Comparison of ENCODE assay signal across 1 cellular context in the genomic region with DNA sequence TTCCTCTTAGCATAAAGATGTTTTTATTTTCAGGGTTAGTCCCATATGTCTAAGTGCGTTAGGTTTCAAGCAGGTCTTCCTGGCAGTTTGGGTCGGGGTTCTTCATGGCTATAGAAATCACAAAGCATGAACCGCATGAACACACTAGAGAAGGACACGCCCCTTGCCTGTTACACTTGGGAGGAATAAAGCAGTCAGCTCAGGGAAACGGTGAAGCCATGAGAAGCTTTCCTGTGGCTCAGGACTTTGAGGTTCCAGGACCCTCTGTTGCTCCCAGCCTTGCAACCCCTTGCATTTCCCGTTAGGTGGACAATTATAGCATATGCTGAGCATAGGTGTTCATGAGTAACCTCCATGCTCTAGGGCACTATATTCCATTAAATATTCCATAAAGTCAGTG.
TF ChIP-seq lines count a peak whose summit lies in the region.

No MANE protein-coding gene starts in this region.

TF ChIP-seq in GM23338, 12 proteins besides CTCF, POLR2A, EP300 and RAD21 (continued from another document):
- TF ChIP-seq, protein P1, sequence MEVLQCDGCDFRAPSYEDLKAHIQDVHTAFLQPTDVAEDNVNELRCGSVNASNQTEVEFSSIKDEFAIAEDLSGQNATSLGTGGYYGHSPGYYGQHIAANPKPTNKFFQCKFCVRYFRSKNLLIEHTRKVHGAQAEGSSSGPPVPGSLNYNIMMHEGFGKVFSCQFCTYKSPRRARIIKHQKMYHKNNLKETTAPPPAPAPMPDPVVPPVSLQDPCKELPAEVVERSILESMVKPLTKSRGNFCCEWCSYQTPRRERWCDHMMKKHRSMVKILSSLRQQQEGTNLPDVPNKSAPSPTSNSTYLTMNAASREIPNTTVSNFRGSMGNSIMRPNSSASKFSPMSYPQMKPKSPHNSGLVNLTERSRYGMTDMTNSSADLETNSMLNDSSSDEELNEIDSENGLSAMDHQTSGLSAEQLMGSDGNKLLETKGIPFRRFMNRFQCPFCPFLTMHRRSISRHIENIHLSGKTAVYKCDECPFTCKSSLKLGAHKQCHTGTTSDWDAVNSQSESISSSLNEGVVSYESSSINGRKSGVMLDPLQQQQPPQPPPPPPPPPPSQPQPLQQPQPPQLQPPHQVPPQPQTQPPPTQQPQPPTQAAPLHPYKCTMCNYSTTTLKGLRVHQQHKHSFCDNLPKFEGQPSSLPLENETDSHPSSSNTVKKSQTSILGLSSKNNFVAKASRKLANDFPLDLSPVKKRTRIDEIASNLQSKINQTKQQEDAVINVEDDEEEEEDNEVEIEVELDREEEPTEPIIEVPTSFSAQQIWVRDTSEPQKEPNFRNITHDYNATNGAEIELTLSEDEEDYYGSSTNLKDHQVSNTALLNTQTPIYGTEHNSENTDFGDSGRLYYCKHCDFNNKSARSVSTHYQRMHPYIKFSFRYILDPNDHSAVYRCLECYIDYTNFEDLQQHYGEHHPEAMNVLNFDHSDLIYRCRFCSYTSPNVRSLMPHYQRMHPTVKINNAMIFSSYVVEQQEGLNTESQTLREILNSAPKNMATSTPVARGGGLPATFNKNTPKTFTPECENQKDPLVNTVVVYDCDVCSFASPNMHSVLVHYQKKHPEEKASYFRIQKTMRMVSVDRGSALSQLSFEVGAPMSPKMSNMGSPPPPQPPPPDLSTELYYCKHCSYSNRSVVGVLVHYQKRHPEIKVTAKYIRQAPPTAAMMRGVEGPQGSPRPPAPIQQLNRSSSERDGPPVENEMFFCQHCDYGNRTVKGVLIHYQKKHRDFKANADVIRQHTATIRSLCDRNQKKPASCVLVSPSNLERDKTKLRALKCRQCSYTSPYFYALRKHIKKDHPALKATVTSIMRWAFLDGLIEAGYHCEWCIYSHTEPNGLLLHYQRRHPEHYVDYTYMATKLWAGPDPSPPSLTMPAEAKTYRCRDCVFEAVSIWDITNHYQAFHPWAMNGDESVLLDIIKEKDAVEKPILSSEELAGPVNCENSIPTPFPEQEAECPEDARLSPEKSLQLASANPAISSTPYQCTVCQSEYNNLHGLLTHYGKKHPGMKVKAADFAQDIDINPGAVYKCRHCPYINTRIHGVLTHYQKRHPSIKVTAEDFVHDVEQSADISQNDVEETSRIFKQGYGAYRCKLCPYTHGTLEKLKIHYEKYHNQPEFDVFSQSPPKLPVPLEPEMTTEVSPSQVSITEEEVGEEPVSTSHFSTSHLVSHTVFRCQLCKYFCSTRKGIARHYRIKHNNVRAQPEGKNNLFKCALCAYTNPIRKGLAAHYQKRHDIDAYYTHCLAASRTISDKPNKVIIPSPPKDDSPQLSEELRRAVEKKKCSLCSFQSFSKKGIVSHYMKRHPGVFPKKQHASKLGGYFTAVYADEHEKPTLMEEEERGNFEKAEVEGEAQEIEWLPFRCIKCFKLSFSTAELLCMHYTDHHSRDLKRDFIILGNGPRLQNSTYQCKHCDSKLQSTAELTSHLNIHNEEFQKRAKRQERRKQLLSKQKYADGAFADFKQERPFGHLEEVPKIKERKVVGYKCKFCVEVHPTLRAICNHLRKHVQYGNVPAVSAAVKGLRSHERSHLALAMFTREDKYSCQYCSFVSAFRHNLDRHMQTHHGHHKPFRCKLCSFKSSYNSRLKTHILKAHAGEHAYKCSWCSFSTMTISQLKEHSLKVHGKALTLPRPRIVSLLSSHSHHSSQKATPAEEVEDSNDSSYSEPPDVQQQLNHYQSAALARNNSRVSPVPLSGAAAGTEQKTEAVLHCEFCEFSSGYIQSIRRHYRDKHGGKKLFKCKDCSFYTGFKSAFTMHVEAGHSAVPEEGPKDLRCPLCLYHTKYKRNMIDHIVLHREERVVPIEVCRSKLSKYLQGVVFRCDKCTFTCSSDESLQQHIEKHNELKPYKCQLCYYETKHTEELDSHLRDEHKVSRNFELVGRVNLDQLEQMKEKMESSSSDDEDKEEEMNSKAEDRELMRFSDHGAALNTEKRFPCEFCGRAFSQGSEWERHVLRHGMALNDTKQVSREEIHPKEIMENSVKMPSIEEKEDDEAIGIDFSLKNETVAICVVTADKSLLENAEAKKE (CRISPR knock-in tag; IDR thresholded peaks at IDR 0.05): no peak
- TF ChIP-seq EZH2 (IDR thresholded peaks at IDR 0.05; ENCODE audit: low read depth, unreplicated experiment) (no peak), JUNB (IDR thresholded peaks at IDR 0.05; ENCODE audit: unreplicated experiment) (no peak), CREB1 (CRISPR knock-in tag; IDR thresholded peaks at IDR 0.05; ENCODE audit: low read depth) (no peak), ZNF114 (CRISPR knock-in tag; IDR thresholded peaks at IDR 0.05) (no peak), POLR2AphosphoS5 (IDR thresholded peaks at IDR 0.05; ENCODE audit: low read depth) (no peak)
- TF ChIP-seq, protein P2, sequence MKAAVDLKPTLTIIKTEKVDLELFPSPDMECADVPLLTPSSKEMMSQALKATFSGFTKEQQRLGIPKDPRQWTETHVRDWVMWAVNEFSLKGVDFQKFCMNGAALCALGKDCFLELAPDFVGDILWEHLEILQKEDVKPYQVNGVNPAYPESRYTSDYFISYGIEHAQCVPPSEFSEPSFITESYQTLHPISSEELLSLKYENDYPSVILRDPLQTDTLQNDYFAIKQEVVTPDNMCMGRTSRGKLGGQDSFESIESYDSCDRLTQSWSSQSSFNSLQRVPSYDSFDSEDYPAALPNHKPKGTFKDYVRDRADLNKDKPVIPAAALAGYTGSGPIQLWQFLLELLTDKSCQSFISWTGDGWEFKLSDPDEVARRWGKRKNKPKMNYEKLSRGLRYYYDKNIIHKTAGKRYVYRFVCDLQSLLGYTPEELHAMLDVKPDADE (IDR thresholded peaks at IDR 0.05): no peak
